In the genomic region with DNA sequence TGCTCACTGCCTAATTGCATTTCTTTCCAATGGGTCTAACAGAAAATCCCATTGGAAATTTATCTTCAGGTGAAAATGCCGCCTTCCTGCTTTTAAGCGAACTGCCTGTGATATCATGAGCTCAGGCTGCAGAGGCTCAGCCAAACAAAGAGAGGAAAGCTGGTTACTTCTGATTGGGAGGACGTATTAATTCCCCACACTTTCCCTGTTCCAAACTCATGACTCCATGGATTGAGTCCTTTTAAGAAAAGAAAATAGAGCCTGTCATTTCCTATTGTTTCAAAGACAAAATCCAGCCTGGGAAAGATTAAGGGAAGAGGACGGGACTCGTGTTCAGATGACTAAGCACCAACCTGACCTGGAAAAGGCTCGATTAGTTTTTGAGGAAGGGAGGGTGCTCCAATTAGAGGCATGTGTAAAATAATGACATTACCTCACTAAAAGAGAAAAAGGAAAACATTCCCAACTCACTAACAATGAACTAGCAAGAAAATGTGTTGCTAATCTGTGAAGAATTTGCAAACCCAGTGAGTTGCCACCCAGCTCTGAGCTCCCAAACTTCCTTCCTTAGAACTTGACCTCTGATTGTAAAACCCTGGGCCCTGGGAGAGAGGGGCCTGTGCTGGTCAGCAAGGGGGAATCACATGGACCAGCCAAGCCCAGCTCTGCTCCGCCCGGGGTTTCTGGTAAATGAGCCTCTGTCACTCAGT, we compare ENCODE assay signal across 2 cellular contexts.
TF ChIP-seq lines count a peak whose summit lies in the region.

No MANE protein-coding gene starts in this region.

TF ChIP-seq in liver, 16 proteins besides CTCF, POLR2A, EP300 and RAD21 (continued from another document):
- TF ChIP-seq, protein P1, sequence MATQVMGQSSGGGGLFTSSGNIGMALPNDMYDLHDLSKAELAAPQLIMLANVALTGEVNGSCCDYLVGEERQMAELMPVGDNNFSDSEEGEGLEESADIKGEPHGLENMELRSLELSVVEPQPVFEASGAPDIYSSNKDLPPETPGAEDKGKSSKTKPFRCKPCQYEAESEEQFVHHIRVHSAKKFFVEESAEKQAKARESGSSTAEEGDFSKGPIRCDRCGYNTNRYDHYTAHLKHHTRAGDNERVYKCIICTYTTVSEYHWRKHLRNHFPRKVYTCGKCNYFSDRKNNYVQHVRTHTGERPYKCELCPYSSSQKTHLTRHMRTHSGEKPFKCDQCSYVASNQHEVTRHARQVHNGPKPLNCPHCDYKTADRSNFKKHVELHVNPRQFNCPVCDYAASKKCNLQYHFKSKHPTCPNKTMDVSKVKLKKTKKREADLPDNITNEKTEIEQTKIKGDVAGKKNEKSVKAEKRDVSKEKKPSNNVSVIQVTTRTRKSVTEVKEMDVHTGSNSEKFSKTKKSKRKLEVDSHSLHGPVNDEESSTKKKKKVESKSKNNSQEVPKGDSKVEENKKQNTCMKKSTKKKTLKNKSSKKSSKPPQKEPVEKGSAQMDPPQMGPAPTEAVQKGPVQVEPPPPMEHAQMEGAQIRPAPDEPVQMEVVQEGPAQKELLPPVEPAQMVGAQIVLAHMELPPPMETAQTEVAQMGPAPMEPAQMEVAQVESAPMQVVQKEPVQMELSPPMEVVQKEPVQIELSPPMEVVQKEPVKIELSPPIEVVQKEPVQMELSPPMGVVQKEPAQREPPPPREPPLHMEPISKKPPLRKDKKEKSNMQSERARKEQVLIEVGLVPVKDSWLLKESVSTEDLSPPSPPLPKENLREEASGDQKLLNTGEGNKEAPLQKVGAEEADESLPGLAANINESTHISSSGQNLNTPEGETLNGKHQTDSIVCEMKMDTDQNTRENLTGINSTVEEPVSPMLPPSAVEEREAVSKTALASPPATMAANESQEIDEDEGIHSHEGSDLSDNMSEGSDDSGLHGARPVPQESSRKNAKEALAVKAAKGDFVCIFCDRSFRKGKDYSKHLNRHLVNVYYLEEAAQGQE (IDR thresholded peaks at IDR 0.05) = no peak
- TF ChIP-seq HNF4G (IDR thresholded peaks at IDR 0.05) = no peak
- peak; percentile 72 for TF ChIP-seq NR2F2 (IDR thresholded peaks at IDR 0.05)
- TF ChIP-seq JUND (IDR thresholded peaks at IDR 0.05) = peak in 1 of 2 donors; percentile 15
- TF ChIP-seq FOXA1 (IDR thresholded peaks at IDR 0.05) = no peak
- no peak for TF ChIP-seq RXRA (IDR thresholded peaks at IDR 0.05)
- no peak for TF ChIP-seq GABPA (IDR thresholded peaks at IDR 0.05 in 1 of 2, conservative IDR thresholded peaks at IDR 0.05 in 1 of 2)
- TF ChIP-seq SP1 (IDR thresholded peaks at IDR 0.05) = no peak
- TF ChIP-seq FOXA2 (IDR thresholded peaks at IDR 0.05) = no peak
- TF ChIP-seq, protein P2, sequence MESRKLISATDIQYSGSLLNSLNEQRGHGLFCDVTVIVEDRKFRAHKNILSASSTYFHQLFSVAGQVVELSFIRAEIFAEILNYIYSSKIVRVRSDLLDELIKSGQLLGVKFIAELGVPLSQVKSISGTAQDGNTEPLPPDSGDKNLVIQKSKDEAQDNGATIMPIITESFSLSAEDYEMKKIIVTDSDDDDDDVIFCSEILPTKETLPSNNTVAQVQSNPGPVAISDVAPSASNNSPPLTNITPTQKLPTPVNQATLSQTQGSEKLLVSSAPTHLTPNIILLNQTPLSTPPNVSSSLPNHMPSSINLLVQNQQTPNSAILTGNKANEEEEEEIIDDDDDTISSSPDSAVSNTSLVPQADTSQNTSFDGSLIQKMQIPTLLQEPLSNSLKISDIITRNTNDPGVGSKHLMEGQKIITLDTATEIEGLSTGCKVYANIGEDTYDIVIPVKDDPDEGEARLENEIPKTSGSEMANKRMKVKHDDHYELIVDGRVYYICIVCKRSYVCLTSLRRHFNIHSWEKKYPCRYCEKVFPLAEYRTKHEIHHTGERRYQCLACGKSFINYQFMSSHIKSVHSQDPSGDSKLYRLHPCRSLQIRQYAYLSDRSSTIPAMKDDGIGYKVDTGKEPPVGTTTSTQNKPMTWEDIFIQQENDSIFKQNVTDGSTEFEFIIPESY (IDR thresholded peaks at IDR 0.05) = no peak
- no peak for TF ChIP-seq TAF1 (conservative IDR thresholded peaks at IDR 0.05)

TF ChIP-seq in HepG2, 621 proteins besides CTCF, POLR2A, EP300 and RAD21 (continued from another document):
- TF ChIP-seq ZBTB8A (CRISPR knock-in tag; IDR thresholded peaks at IDR 0.05; ENCODE audit: borderline replicate concordance, low read depth) = no peak
- no peak for TF ChIP-seq ZNF136 (CRISPR knock-in tag; IDR thresholded peaks at IDR 0.05; ENCODE audit: low read depth)
- no peak for TF ChIP-seq SATB2 (CRISPR knock-in tag; IDR thresholded peaks at IDR 0.05)
- TF ChIP-seq PITX1 (CRISPR knock-in tag; IDR thresholded peaks at IDR 0.05) = no peak
- no peak for TF ChIP-seq ZNF382 (CRISPR knock-in tag; IDR thresholded peaks at IDR 0.05; ENCODE audit: borderline replicate concordance)
- TF ChIP-seq SMAD3 (CRISPR knock-in tag; IDR thresholded peaks at IDR 0.05) = no peak
- TF ChIP-seq, protein P3, sequence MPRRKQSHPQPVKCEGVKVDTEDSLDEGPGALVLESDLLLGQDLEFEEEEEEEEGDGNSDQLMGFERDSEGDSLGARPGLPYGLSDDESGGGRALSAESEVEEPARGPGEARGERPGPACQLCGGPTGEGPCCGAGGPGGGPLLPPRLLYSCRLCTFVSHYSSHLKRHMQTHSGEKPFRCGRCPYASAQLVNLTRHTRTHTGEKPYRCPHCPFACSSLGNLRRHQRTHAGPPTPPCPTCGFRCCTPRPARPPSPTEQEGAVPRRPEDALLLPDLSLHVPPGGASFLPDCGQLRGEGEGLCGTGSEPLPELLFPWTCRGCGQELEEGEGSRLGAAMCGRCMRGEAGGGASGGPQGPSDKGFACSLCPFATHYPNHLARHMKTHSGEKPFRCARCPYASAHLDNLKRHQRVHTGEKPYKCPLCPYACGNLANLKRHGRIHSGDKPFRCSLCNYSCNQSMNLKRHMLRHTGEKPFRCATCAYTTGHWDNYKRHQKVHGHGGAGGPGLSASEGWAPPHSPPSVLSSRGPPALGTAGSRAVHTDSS (CRISPR knock-in tag; conservative IDR thresholded peaks at IDR 0.05) = no peak
- TF ChIP-seq, protein P4, sequence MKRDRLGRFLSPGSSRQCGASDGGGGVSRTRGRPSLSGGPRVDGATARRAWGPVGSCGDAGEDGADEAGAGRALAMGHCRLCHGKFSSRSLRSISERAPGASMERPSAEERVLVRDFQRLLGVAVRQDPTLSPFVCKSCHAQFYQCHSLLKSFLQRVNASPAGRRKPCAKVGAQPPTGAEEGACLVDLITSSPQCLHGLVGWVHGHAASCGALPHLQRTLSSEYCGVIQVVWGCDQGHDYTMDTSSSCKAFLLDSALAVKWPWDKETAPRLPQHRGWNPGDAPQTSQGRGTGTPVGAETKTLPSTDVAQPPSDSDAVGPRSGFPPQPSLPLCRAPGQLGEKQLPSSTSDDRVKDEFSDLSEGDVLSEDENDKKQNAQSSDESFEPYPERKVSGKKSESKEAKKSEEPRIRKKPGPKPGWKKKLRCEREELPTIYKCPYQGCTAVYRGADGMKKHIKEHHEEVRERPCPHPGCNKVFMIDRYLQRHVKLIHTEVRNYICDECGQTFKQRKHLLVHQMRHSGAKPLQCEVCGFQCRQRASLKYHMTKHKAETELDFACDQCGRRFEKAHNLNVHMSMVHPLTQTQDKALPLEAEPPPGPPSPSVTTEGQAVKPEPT (CRISPR knock-in tag; IDR thresholded peaks at IDR 0.05; ENCODE audit: low read depth) = no peak
- no peak for TF ChIP-seq NFKB2 (CRISPR knock-in tag; IDR thresholded peaks at IDR 0.05; ENCODE audit: borderline replicate concordance)
- TF ChIP-seq ZNF674 (CRISPR knock-in tag; IDR thresholded peaks at IDR 0.05; ENCODE audit: low read depth) = no peak
- TF ChIP-seq NRL (CRISPR knock-in tag; IDR thresholded peaks at IDR 0.05; ENCODE audit: borderline replicate concordance) = no peak
- TF ChIP-seq CCDC6 (CRISPR knock-in tag; IDR thresholded peaks at IDR 0.05) = no peak
- TF ChIP-seq ARNTL (CRISPR knock-in tag; IDR thresholded peaks at IDR 0.05) = no peak
- TF ChIP-seq PPARG (CRISPR knock-in tag; conservative IDR thresholded peaks at IDR 0.05) = no peak
- TF ChIP-seq MTA3 (CRISPR knock-in tag; IDR thresholded peaks at IDR 0.05) = no peak
TF ChIP-seq in HepG2: peak in this region for 0.
